12 cellular contexts compared by ENCODE assay signal in the genomic region with DNA sequence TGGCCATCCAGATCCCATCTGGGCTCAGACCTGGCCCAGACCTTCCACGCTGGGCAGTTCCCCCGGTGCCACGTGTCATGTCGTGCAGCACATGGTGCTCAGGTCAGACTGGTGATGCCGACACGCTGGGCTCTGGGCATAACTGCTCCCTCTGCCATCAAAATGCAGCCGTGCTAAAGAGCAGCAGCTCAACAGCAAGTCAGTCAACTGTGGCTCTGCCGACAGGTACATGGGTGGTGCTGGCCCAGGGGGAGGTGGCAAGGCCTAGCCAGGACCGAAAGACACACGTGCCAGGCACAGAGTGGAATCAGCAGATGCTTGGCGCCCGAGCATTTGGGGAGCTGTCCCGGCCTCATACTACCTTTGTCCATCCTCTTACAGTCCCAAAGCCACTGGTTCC. TPM values are rescaled to one million over a fixed set of nuclear protein-coding genes. Genes with fewer than 3 reads are reported as not detected.
DNase-seq lines count a peak whose midpoint lies in the region; TF ChIP-seq lines count a peak whose summit lies in the region.
"Had no signal": no experiment of that assay in that cellular context is flagged by ENCODE, and none has a peak within 500 bp of the region (broad histone marks: within the 10 kb centered on the region; RNA-seq: fewer than 3 reads in every experiment).

No MANE protein-coding gene starts in this region.

- H3K27ac ChIP-seq in 22Rv1 (peak overlapping the region; percentile 75; the same call in 1 of the 2 replicates), DOHH2 (ENCODE audit: low read depth, low read length) (no peak overlapping the region), angular gyrus (ENCODE audit: low read depth, low read length) (peak overlapping the region; percentile 98), mesenchymal stem cell (ENCODE audit: low read length, poor library complexity, severe bottlenecking) (no peak overlapping the region)

- H3K18ac ChIP-seq in mesenchymal stem cell (ENCODE audit: low read depth in 1 of 2, low read length in 2 of 2) = no peak overlapping the region

- H3K4me2 ChIP-seq in DOHH2 (ENCODE audit: low read length) = peak overlapping the region; percentile 83
- H3K4me2 ChIP-seq in mesenchymal stem cell (ENCODE audit: low read length, poor library complexity, severe bottlenecking) = no peak overlapping the region

- H3K4me1 ChIP-seq in DOHH2 (ENCODE audit: control insufficient read depth, low read length) (peaks cover 16% of the 10 kb centered on the region), mesenchymal stem cell (ENCODE audit: control insufficient read depth, insufficient read depth, low read depth, low read length) (peaks cover 11% of the 10 kb centered on the region)

- H3K9ac ChIP-seq in mesenchymal stem cell (ENCODE audit: low read length) = peak overlapping the region; percentile 97

- no peaks in the 10 kb centered on the region for H4K20me1 ChIP-seq in DOHH2 (ENCODE audit: control insufficient read depth, insufficient read depth, low read depth, low read length)

- H3K36me3 ChIP-seq in DOHH2 (ENCODE audit: control insufficient read depth, low read length) = peaks cover 53% of the 10 kb centered on the region
- H3K36me3 ChIP-seq in mesenchymal stem cell (ENCODE audit: control insufficient read depth in 1 of 2, insufficient read depth in 2 of 2, low read depth in 1 of 2, low read length in 2 of 2) = peaks cover 47 to 49% of the 10 kb centered on the region in 2 experiments

- H3K14ac ChIP-seq in mesenchymal stem cell (ENCODE audit: low read length in 2 of 2) = no peak overlapping the region

- no peak overlapping the region for H3K23ac ChIP-seq in mesenchymal stem cell (ENCODE audit: low read length in 2 of 2)

- no peak overlapping the region for H3K4ac ChIP-seq in mesenchymal stem cell (ENCODE audit: low read depth in 1 of 2, low read length in 2 of 2)

- H2BK15ac ChIP-seq in mesenchymal stem cell (ENCODE audit: low read depth, poor library complexity, severe bottlenecking) = no peak overlapping the region

- H3K79me2 ChIP-seq in DOHH2 (ENCODE audit: control insufficient read depth, low read length) = peaks cover 56% of the 10 kb centered on the region

- H3K9me3 ChIP-seq in DOHH2 (ENCODE audit: control insufficient read depth, insufficient read depth, low read length) (no peaks in the 10 kb centered on the region), mesenchymal stem cell (ENCODE audit: control insufficient read depth, low read length) (no peaks in the 10 kb centered on the region)

- H4K91ac ChIP-seq in mesenchymal stem cell (ENCODE audit: low read length) = no peak overlapping the region

- no peaks in the 10 kb centered on the region for H3K27me3 ChIP-seq in DOHH2 (ENCODE audit: control insufficient read depth, low read length)
- no peaks in the 10 kb centered on the region for H3K27me3 ChIP-seq in mesenchymal stem cell (ENCODE audit: control insufficient read depth in 1 of 2, insufficient read depth in 1 of 2, low read length in 2 of 2)

- H4K8ac ChIP-seq in mesenchymal stem cell (ENCODE audit: low read length) = no peak overlapping the region

- no peak overlapping the region for H2AFZ ChIP-seq in mesenchymal stem cell (ENCODE audit: low read depth, low read length)

- H3K9me2 ChIP-seq in DOHH2 (replicated peaks; ENCODE audit: control insufficient read depth, low read length) = no peaks in the 10 kb centered on the region

- H3K79me1 ChIP-seq in mesenchymal stem cell (replicated peaks; ENCODE audit: low read length, poor library complexity, severe bottlenecking) = peaks cover 36% of the 10 kb centered on the region

- no peak for TF ChIP-seq CTCF in 22Rv1 (IDR thresholded peaks at IDR 0.05)
- no peak for TF ChIP-seq CTCF in DOHH2 (IDR thresholded peaks at IDR 0.05; ENCODE audit: low read depth, low read length, poor library complexity, severe bottlenecking)

- WGBS in mesenchymal stem cell = 99% methylated on average over 12 of the region's 13 CpGs

- H2BK5ac ChIP-seq in mesenchymal stem cell (ENCODE audit: low read depth, low read length, poor library complexity, severe bottlenecking) = no peak overlapping the region

- no peaks in the 10 kb centered on the region; the same call in 1 of the 2 replicates for H3F3A ChIP-seq in DOHH2 (ENCODE audit: control insufficient read depth, insufficient read depth)

- no peak overlapping the region for H2BK120ac ChIP-seq in mesenchymal stem cell (ENCODE audit: low read depth, low read length)

- H2BK12ac ChIP-seq in mesenchymal stem cell (ENCODE audit: low read length in 2 of 2) = no peak overlapping the region

- DNase-seq in mesenchymal stem cell = no peak
- no peak for DNase-seq in NCI-H526 treated with DMSO at 0.1 percent for 48 hours (lab: John Stamatoyannopoulos, UW)
- no peak for DNase-seq in germinal center (ENCODE audit: low spot score)
- DNase-seq in nucleus accumbens (lab: John Stamatoyannopoulos, UW) = no peak
- no peak for DNase-seq in kidney glomerular epithelial cell (lab: John Stamatoyannopoulos, UW)
- DNase-seq: amygdala; effector CD4-positive, alpha-beta T cell; midbrain; NCI-H146 had no signal

- H3K4me3 ChIP-seq in DOHH2 (ENCODE audit: low read length) = peak overlapping the region; percentile 91
- peak overlapping the region in 1 of 2 experiments; percentile 97 for H3K4me3 ChIP-seq in mesenchymal stem cell (ENCODE audit: insufficient read depth in 1 of 2, low read depth in 1 of 2, low read length in 2 of 2)

- H2AK5ac ChIP-seq in mesenchymal stem cell (ENCODE audit: low read length, severe bottlenecking) = no peak overlapping the region

RNA-seq across cellular contexts. Expression of gene MCRS1, which starts 1.6 kb away (rescaled TPM):
- polyA plus RNA-seq in mesenchymal stem cell (2013, experiment 1 of 2) = 38.7 TPM
- 39.8 TPM for polyA plus RNA-seq in mesenchymal stem cell (2013, experiment 2 of 2)

RNA-seq across cellular contexts. Expression of gene KCNH3, which starts 27.5 kb away (rescaled TPM):
- polyA plus RNA-seq in mesenchymal stem cell (2013, experiment 1 of 2) = 0.03 TPM
- polyA plus RNA-seq in mesenchymal stem cell (2013, experiment 2 of 2) = 0.01 TPM

RNA-seq across cellular contexts. Expression of gene FAM186B, which starts 39.1 kb away (rescaled TPM):
- polyA plus RNA-seq in mesenchymal stem cell (2013, experiment 1 of 2) = 0.10 TPM
- 0.07 TPM for polyA plus RNA-seq in mesenchymal stem cell (2013, experiment 2 of 2)

RNA-seq across cellular contexts. Expression of gene PRPF40B, which starts 57.0 kb away (rescaled TPM):
- polyA plus RNA-seq in mesenchymal stem cell (2013, experiment 1 of 2) = 6.3 TPM
- 7.2 TPM for polyA plus RNA-seq in mesenchymal stem cell (2013, experiment 2 of 2)

Comparison
In these comparisons a context has a peak if more than half of its experiments do, and no peak if none do; other contexts are left out.
1. H3K27ac ChIP-seq: peak in 22Rv1 (single experiment) and angular gyrus (single experiment); none in DOHH2 (single experiment) and mesenchymal stem cell (single experiment).